12 cellular contexts compared by ENCODE assay signal in the genomic region with DNA sequence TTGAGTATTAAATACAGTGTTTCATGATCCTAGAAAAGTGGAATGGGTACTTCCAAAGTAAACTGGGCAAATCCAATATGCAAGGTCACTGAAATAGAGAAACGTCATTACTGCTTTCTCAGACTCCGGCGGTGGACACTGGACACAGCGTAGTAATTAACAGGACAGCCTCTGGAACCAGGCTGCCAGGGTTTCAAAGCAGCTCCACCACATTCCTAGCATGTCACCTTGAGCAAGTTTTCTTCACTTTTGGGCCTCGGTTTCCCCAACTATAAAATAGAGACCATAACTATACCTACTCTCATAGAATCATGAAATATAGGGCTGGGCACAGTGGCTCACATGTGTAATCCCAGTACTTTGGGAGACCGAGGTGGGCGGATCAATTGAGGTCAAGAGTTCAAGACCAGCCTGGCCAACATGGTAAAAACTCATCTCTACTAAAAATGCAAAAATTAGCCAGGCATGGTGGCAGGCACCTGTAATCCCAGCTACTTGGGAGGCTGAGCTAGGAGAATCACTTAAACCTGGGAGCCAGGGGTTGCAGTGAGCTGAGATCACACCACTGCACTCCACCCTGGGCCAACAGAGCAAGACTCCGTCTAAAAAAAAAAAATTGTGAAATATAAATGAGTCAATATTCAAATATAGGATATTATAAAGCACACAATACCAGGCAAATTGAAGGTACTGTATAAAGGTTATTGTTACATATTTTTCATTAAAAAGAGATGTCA. TPM values are rescaled to one million over a fixed set of nuclear protein-coding genes. Genes with fewer than 3 reads are reported as not detected.
DNase-seq lines count a peak whose midpoint lies in the region; ATAC-seq and TF ChIP-seq lines count a peak whose summit lies in the region.
"Had no signal": no experiment of that assay in that cellular context is flagged by ENCODE, and none has a peak within 500 bp of the region (broad histone marks: within the 10 kb centered on the region; RNA-seq: fewer than 3 reads in every experiment).

No MANE protein-coding gene starts in this region.

- H3K9me3 ChIP-seq in left ventricle myocardium inferior (replicated peaks), result no peaks in the 10 kb centered on the region
- H3K9me3 ChIP-seq in right cardiac atrium (ENCODE audit: control insufficient read depth, low read length), result no peaks in the 10 kb centered on the region
- no peaks in the 10 kb centered on the region for H3K9me3 ChIP-seq in uterus

- H3K27ac ChIP-seq in left ventricle myocardium inferior (replicated peaks) (peak overlapping the region; percentile 78), right cardiac atrium (ENCODE audit: low read length) (no peak overlapping the region), uterus (peak overlapping the region; percentile 59 to 93)

- no peak overlapping the region for H3K4me3 Mint-ChIP-seq in central memory CD8-positive, alpha-beta T cell
- H3K4me3 Mint-ChIP-seq in nephron, result no peak overlapping the region
- H3K4me3 Mint-ChIP-seq: nephron progenitor cell had no signal

- H3K27me3 ChIP-seq in left ventricle myocardium inferior (ENCODE audit: low read depth) (no peaks in the 10 kb centered on the region), right cardiac atrium (ENCODE audit: control insufficient read depth, insufficient read depth) (no peaks in the 10 kb centered on the region), uterus (no peaks in the 10 kb centered on the region)

- 89% methylated on average over 8 of the region's 8 CpGs for WGBS in right cardiac atrium

- H3K27ac Mint-ChIP-seq in central memory CD8-positive, alpha-beta T cell (ENCODE audit: low read depth), result peak overlapping the region; percentile 94
- peak overlapping the region; percentile 70 to 81 (median 75) for H3K27ac Mint-ChIP-seq in nephron

- H3K36me3 Mint-ChIP-seq in central memory CD8-positive, alpha-beta T cell (ENCODE audit: insufficient read depth), result peaks cover 4% of the 10 kb centered on the region
- no peaks in the 10 kb centered on the region for H3K36me3 Mint-ChIP-seq in nephron (ENCODE audit: low read depth)

- TF ChIP-seq CTCF in left ventricle myocardium inferior (IDR thresholded peaks at IDR 0.05; ENCODE audit: borderline replicate concordance) (no peak), nephron (IDR thresholded peaks at IDR 0.05; ENCODE audit: unreplicated experiment in 3 of 3) (no peak), uterus (IDR thresholded peaks at IDR 0.05) (no peak)

- H3K27me3 Mint-ChIP-seq in central memory CD8-positive, alpha-beta T cell, result no peaks in the 10 kb centered on the region
- no peaks in the 10 kb centered on the region for H3K27me3 Mint-ChIP-seq in nephron (ENCODE audit: low read depth)

- no peaks in the 10 kb centered on the region for H3K36me3 ChIP-seq in left ventricle myocardium inferior
- no peaks in the 10 kb centered on the region for H3K36me3 ChIP-seq in uterus

- TF ChIP-seq POLR2A in uterus (IDR thresholded peaks at IDR 0.05), result no peak

- H3K4me3 ChIP-seq in left ventricle myocardium inferior (no peak overlapping the region), right cardiac atrium (ENCODE audit: low read length) (no peak overlapping the region), uterus (no peak overlapping the region)

- ATAC-seq in right cardiac atrium, result no peak
- no peak for ATAC-seq in central memory CD8-positive, alpha-beta T cell (replicated peaks; ENCODE audit: extremely low read depth, poor library complexity, severe bottlenecking)

- H3K9me3 Mint-ChIP-seq in central memory CD8-positive, alpha-beta T cell, result no peaks in the 10 kb centered on the region
- H3K9me3 Mint-ChIP-seq in nephron, result no peaks in the 10 kb centered on the region
- H3K9me3 Mint-ChIP-seq: nephron progenitor cell had no signal

- no peak for DNase-seq in left ventricle myocardium inferior
- no peak for DNase-seq in right cardiac atrium
- DNase-seq in central memory CD8-positive, alpha-beta T cell (ENCODE audit: low spot score in 2 of 2), result no peak
- no peak for DNase-seq in uterus
- DNase-seq in HuH-7.5 (ENCODE audit: low spot score), result no peak
- no peak for DNase-seq in NCI-H345 treated with DMSO at 0.1 percent for 48 hours (lab: John Stamatoyannopoulos, UW; ENCODE audit: unreplicated experiment)
- DNase-seq in HK-2 (ENCODE audit: unreplicated experiment), result no peak
- DNase-seq: activated gamma-delta T cell treated with Interleukin-2 at 50 U/mL for 16 hours; cortex of kidney; nephron progenitor cell; stimulated activated CD4-positive, alpha-beta T cell treated with anti-CD3 and anti-CD28 coated beads, Interleukin-4, amount 100 ng/mL, for 1 hour had no signal

- H3K4me1 ChIP-seq in left ventricle myocardium inferior (peaks cover 45% of the 10 kb centered on the region), right cardiac atrium (ENCODE audit: control insufficient read depth, insufficient read depth, low read length) (peaks cover 9% of the 10 kb centered on the region), uterus (no peaks in the 10 kb centered on the region)

- peaks cover 74% of the 10 kb centered on the region for H3K4me1 Mint-ChIP-seq in central memory CD8-positive, alpha-beta T cell
- H3K4me1 Mint-ChIP-seq in nephron, result peaks cover 48% of the 10 kb centered on the region

- intact Hi-C loops in left ventricle myocardium inferior (cut with micrococcal nuclease) (no loop called here), right cardiac atrium (cut with DNase I) (no loop called here), uterus (cut with DNase I; ENCODE audit: low total_unique reads) (no loop called here)

RNA-seq across cellular contexts. Expression of a gene that starts 24.9 kb away (rescaled TPM):
- 5.6 TPM for total RNA-seq in left ventricle myocardium inferior
- 1 to 10 TPM; 5.3 to 6.5 (median 5.8) TPM for total RNA-seq in right cardiac atrium
- 3.0 TPM for polyA plus RNA-seq in right cardiac atrium
- total RNA-seq in uterus, result 10 to 100 TPM in 3 of 4 donors, 1 to 10 TPM in 1; 6.3 to 36.7 (median 15.4) TPM
